ENCODE assay signal across 1 cellular context in genomic region chr17:334974-335481, GRCh38.
TF ChIP-seq lines count a peak whose summit lies in the region.

No MANE protein-coding gene starts in this region.

TF ChIP-seq in GM23338, 12 proteins besides CTCF, POLR2A, EP300 and RAD21:
- TF ChIP-seq ZNF462 (CRISPR knock-in tag; IDR thresholded peaks at IDR 0.05) (no peak), EZH2 (IDR thresholded peaks at IDR 0.05; ENCODE audit: low read depth, unreplicated experiment) (no peak), REST (IDR thresholded peaks at IDR 0.05; ENCODE audit: unreplicated experiment) (no peak), JUNB (IDR thresholded peaks at IDR 0.05; ENCODE audit: unreplicated experiment) (no peak), EZH2phosphoT487 (IDR thresholded peaks at IDR 0.05; ENCODE audit: unreplicated experiment) (no peak), NANOG (IDR thresholded peaks at IDR 0.05; ENCODE audit: borderline replicate concordance) (no peak), CREB1 (CRISPR knock-in tag; IDR thresholded peaks at IDR 0.05; ENCODE audit: low read depth) (no peak), ETS1 (IDR thresholded peaks at IDR 0.05) (no peak), ZNF114 (CRISPR knock-in tag; IDR thresholded peaks at IDR 0.05) (no peak), POLR2AphosphoS5 (IDR thresholded peaks at IDR 0.05; ENCODE audit: low read depth) (no peak), ZNF331 (CRISPR knock-in tag; IDR thresholded peaks at IDR 0.05; ENCODE audit: low read depth) (no peak), STAT1 (IDR thresholded peaks at IDR 0.05; ENCODE audit: unreplicated experiment) (no peak)
